8 cellular contexts compared by ENCODE assay signal in genomic region chr2:64865073-64865830, GRCh38.
A peak's percentile ranks its signal among the peaks of the same experiment; 100 is the strongest.
DNase-seq lines count a peak whose midpoint lies in the region; ATAC-seq and TF ChIP-seq lines count a peak whose summit lies in the region.

No MANE protein-coding gene starts in this region.

- H3K27me3 ChIP-seq in HUES64 (ENCODE audit: insufficient read depth, low read length) (peaks cover 47% of the 10 kb centered on the region), SU-DHL-6 (ENCODE audit: low read length) (no peaks in the 10 kb centered on the region), ovary (no peaks in the 10 kb centered on the region), thyroid gland (no peaks in the 10 kb centered on the region)

- TF ChIP-seq EP300 in ovary (IDR thresholded peaks at IDR 0.05), result no peak

- H3K4me3 ChIP-seq in HUES64 (ENCODE audit: low read length) (peak overlapping the region; percentile 77), SU-DHL-6 (ENCODE audit: insufficient read depth, low read length, poor library complexity, severe bottlenecking) (peak overlapping the region; percentile 44), ovary (peak overlapping the region; percentile 57), thyroid gland (replicated peaks in 1 of 3) (peak overlapping the region; percentile 16 to 75 (median 55))

- H3K9ac ChIP-seq in HUES64 (ENCODE audit: low read depth, low read length) (peak overlapping the region; percentile 66), SU-DHL-6 (ENCODE audit: low read length) (peak overlapping the region; percentile 59)

- H3K4me1 ChIP-seq in HUES64 (ENCODE audit: insufficient read depth, low read length) (peaks cover 8% of the 10 kb centered on the region), ovary (ENCODE audit: insufficient read depth) (peaks cover 1% of the 10 kb centered on the region), thyroid gland (peaks cover 0 to 8% of the 10 kb centered on the region in 2 donors)

- peak; percentile 66 for ATAC-seq in GM19455 (IDR thresholded peaks at IDR 0.05; ENCODE audit: unreplicated experiment)
- ATAC-seq in activated naive CD8-positive, alpha-beta T cell treated with anti-CD3 and anti-CD28 coated beads, Interleukin-2, amount 10 ng/mL, durations not matched to agents 7 days and 5 days (ENCODE audit: low read depth), result peak; percentile 93
- peak; percentile 91 for ATAC-seq in Right ventricle myocardium superior (ENCODE audit: poor library complexity)

- H4K20me1 ChIP-seq in SU-DHL-6 (ENCODE audit: low read depth, low read length), result no peaks in the 10 kb centered on the region

- peak; percentile 38 for TF ChIP-seq POLR2A in ovary (IDR thresholded peaks at IDR 0.05)
- no peak for TF ChIP-seq POLR2A in thyroid gland (IDR thresholded peaks at IDR 0.05)

- H3F3A ChIP-seq in SU-DHL-6 (ENCODE audit: insufficient read depth), result no peaks in the 10 kb centered on the region

- H2AFZ ChIP-seq in SU-DHL-6 (ENCODE audit: low read depth, low read length, severe bottlenecking), result peak overlapping the region; percentile 93

- no peaks in the 10 kb centered on the region for H3K9me2 ChIP-seq in SU-DHL-6 (replicated peaks; ENCODE audit: insufficient read depth, low read length)

- H3K4me3 Mint-ChIP-seq in activated naive CD8-positive, alpha-beta T cell treated with anti-CD3 and anti-CD28 coated beads, Interleukin-2, amount 10 ng/mL, durations not matched to agents 7 days and 5 days, result peak overlapping the region; percentile 72

- H3K9me3 ChIP-seq in HUES64 (ENCODE audit: insufficient read depth, low read depth, low read length) (no peaks in the 10 kb centered on the region), SU-DHL-6 (ENCODE audit: insufficient read depth, low read length) (0 out of 2 replicates have a peak, but pooled peaks cover 5% of the 10 kb centered on the region), ovary (no peaks in the 10 kb centered on the region), thyroid gland (no peaks in the 10 kb centered on the region)

- DNase-seq in COLO668 (lab: John Stamatoyannopoulos, UW; ENCODE audit: unreplicated experiment), result peak; percentile 76
- DNase-seq in activated naive CD8-positive, alpha-beta T cell treated with anti-CD3 and anti-CD28 coated beads, Interleukin-2, amount 10 ng/mL, durations not matched to agents 7 days and 5 days, result peak; percentile 80
- peak; percentile 82 for DNase-seq in Right ventricle myocardium superior
- DNase-seq in ovary, result peak; percentile 63 to 83 (median 72)
- peak; percentile 67 to 70 for DNase-seq in thyroid gland

- H3K27ac ChIP-seq in HUES64 (ENCODE audit: low read depth, low read length) (peak overlapping the region; percentile 42; the same call in 1 of the 2 replicates), SU-DHL-6 (ENCODE audit: low read depth, low read length) (no peak overlapping the region), ovary (peak overlapping the region; percentile 65 to 68), thyroid gland (peak overlapping the region; percentile 67 to 79 (median 76))

- H3K4me1 Mint-ChIP-seq in activated naive CD8-positive, alpha-beta T cell treated with anti-CD3 and anti-CD28 coated beads, Interleukin-2, amount 10 ng/mL, durations not matched to agents 7 days and 5 days, result no peaks in the 10 kb centered on the region

- peak overlapping the region; percentile 77 for H3K4me2 ChIP-seq in SU-DHL-6 (ENCODE audit: low read depth, low read length, poor library complexity, severe bottlenecking)

- TF ChIP-seq CTCF in SU-DHL-6 (IDR thresholded peaks at IDR 0.05; ENCODE audit: insufficient read depth, low read length, poor library complexity, severe bottlenecking), result peak; percentile 17
- TF ChIP-seq CTCF in ovary (IDR thresholded peaks at IDR 0.05), result peak; percentile 28 to 92 (median 90)
- TF ChIP-seq CTCF in thyroid gland (IDR thresholded peaks at IDR 0.05), result peak in 4 of 6 experiments; percentile 67 to 97 (median 94)

- no peaks in the 10 kb centered on the region for H3K79me2 ChIP-seq in SU-DHL-6 (ENCODE audit: insufficient read depth, low read length)

- H3K27ac Mint-ChIP-seq in activated naive CD8-positive, alpha-beta T cell treated with anti-CD3 and anti-CD28 coated beads, Interleukin-2, amount 10 ng/mL, durations not matched to agents 7 days and 5 days, result no peak overlapping the region

- H3K9me3 Mint-ChIP-seq in activated naive CD8-positive, alpha-beta T cell treated with anti-CD3 and anti-CD28 coated beads, Interleukin-2, amount 10 ng/mL, durations not matched to agents 7 days and 5 days, result no peaks in the 10 kb centered on the region

- peaks cover 13% of the 10 kb centered on the region for H3K27me3 Mint-ChIP-seq in activated naive CD8-positive, alpha-beta T cell treated with anti-CD3 and anti-CD28 coated beads, Interleukin-2, amount 10 ng/mL, durations not matched to agents 7 days and 5 days

- no peaks in the 10 kb centered on the region for H3K36me3 Mint-ChIP-seq in activated naive CD8-positive, alpha-beta T cell treated with anti-CD3 and anti-CD28 coated beads, Interleukin-2, amount 10 ng/mL, durations not matched to agents 7 days and 5 days

- H3K36me3 ChIP-seq in HUES64 (ENCODE audit: insufficient read depth, low read length) (no peaks in the 10 kb centered on the region), SU-DHL-6 (ENCODE audit: low read length) (no peaks in the 10 kb centered on the region), ovary (no peaks in the 10 kb centered on the region), thyroid gland (no peaks in the 10 kb centered on the region)

- intact Hi-C loops in Right ventricle myocardium superior (cut with DNase I) (loop anchor here (2.0 to 5.0 kb wide), 3 partner anchors 220 to 343 kb away; partner anchors contain the start of gene AFTPH), ovary (cut with DNase I) (loop anchor here (2.0 to 10.0 kb wide), 7 partner anchors 110 to 278 kb away; partner anchors contain the start of gene SERTAD2 (in 1 of the 4)), thyroid gland (cut with DNase I) (loop anchor here (2.0 to 10.0 kb wide), 4 partner anchors 218 to 540 kb away; partner anchors contain the start of gene AFTPH)

- under 1% methylated on average over 65 of the region's 67 CpGs for WGBS in HUES64
- 1 to 2% (median 1%) methylated on average over 64 to 67 of the region's 67 CpGs for WGBS in ovary, 3 donors
- 0 to 3% methylated on average over 31 to 46 of the region's 67 CpGs for WGBS in thyroid gland, 2 donors

- POLR2A ChIA-PET in activated naive CD8-positive, alpha-beta T cell treated with anti-CD3 and anti-CD28 coated beads, Interleukin-2, amount 10 ng/mL, durations not matched to agents 7 days and 5 days (lab: Charles Lee), result interaction anchor here (1.0 kb wide), 1 partner anchor 212 kb away, joined by 4 read pairs; the partner anchor contains the start of gene SERTAD2

Comparison
In these comparisons a context has a peak if more than half of its experiments do, and no peak if none do; other contexts are left out.
1. CTCF ChIP-seq: peak in every context shown above with its lines; median percentile 94 in thyroid gland; 90 in ovary; 17 in SU-DHL-6.